ENCODE assay signal across 11 cellular contexts in the genomic region with DNA sequence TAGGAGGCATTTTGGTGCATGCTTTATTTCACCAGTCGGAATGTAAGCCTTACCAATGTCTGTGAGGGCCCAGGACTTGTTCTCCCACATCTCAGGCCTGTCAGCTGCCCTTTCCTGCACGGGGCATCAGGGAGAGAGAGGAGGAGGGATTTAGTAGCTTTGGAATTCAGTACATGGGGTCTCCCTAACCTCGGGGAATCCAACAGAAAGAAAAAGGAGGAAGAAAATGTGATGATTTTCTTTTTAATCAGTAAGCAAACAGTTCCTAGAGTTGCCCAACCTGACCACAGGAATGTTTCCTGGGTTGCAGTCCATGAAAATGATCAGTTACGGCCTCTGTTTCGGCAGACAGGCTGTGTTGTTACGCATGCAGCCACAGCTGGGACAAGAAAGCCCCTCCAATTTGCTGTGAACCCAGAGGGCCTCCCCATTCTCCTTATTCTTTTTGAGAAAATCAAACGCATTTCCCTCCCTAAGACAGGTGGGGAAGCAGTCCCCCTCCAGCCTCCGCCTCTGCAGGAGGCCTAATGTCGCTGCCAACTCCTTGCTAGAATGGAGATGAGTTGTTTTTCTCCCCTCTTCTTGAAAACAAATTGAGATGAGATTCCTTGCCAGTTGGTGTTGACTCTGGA. TPM values are rescaled to one million over a fixed set of nuclear protein-coding genes. Genes with fewer than 3 reads are reported as not detected.
DNase-seq lines count a peak whose midpoint lies in the region; ATAC-seq and TF ChIP-seq lines count a peak whose summit lies in the region.
"Had no signal": no experiment of that assay in that cellular context is flagged by ENCODE, and none has a peak within 500 bp of the region (broad histone marks: within the 10 kb centered on the region; RNA-seq: fewer than 3 reads in every experiment).

No MANE protein-coding gene starts in this region.

- no CpG with 5 or more reads among the region's 9 CpGs for WGBS in trophoblast cell (ENCODE audit: extremely low coverage, insufficient coverage, insufficient read length)

- peaks cover 12 to 22% of the 10 kb centered on the region in 2 experiments for H3K4me1 ChIP-seq in trophoblast cell (ENCODE audit: control insufficient read depth in 1 of 2, insufficient read depth in 2 of 2, low read length in 2 of 2)

- H2BK120ac ChIP-seq in trophoblast cell (ENCODE audit: insufficient read depth, low read length, poor library complexity): no peak overlapping the region

- ATAC-seq in GM19035 (IDR thresholded peaks at IDR 0.05; ENCODE audit: unreplicated experiment): no peak
- no peak for ATAC-seq in GM21619 (IDR thresholded peaks at IDR 0.05; ENCODE audit: unreplicated experiment)
- ATAC-seq in GM21447 (IDR thresholded peaks at IDR 0.05; ENCODE audit: unreplicated experiment): no peak
- ATAC-seq in GM18870 (IDR thresholded peaks at IDR 0.05; ENCODE audit: unreplicated experiment): no peak

- H3K18ac ChIP-seq in trophoblast cell (ENCODE audit: low read length): peak overlapping the region; percentile 25

- no peak overlapping the region for H3K9ac ChIP-seq in trophoblast cell (ENCODE audit: low read length)

- no peak overlapping the region for H4K12ac ChIP-seq in trophoblast cell (ENCODE audit: low read depth, low read length)

- H3K79me1 ChIP-seq in trophoblast cell (ENCODE audit: low read length): peaks cover 10% of the 10 kb centered on the region

- H3K36me3 ChIP-seq in trophoblast cell (ENCODE audit: control insufficient read depth in 1 of 2, insufficient read depth in 2 of 2, low read length in 2 of 2): peaks cover 0 to 2% of the 10 kb centered on the region in 2 experiments

- H2BK5ac ChIP-seq in trophoblast cell (ENCODE audit: low read depth, low read length, poor library complexity): no peak overlapping the region

- H3K23ac ChIP-seq in trophoblast cell (ENCODE audit: low read length): no peak overlapping the region

- H3K27me3 ChIP-seq in trophoblast cell (ENCODE audit: insufficient read depth, low read length): no peaks in the 10 kb centered on the region

- H2AK5ac ChIP-seq in trophoblast cell (ENCODE audit: low read length): no peak overlapping the region

- no peaks in the 10 kb centered on the region for H3K9me3 ChIP-seq in trophoblast cell (ENCODE audit: insufficient read depth, low read depth, low read length)

- H2AFZ ChIP-seq in trophoblast cell (ENCODE audit: insufficient read depth, low read length, poor library complexity): no peak overlapping the region

- H3K4me3 ChIP-seq in fibroblast of the aortic adventitia (ENCODE audit: low read depth, low read length): no peak overlapping the region
- no peak overlapping the region for H3K4me3 ChIP-seq in trophoblast cell (ENCODE audit: low read depth, low read length)

- H3K4me2 ChIP-seq in trophoblast cell (ENCODE audit: low read length): peak overlapping the region; percentile 4

- peak overlapping the region; percentile 67 for H3K27ac ChIP-seq in trophoblast cell (ENCODE audit: low read depth, low read length)

- no peak overlapping the region for H3K4ac ChIP-seq in trophoblast cell (ENCODE audit: low read depth, low read length)

- H4K8ac ChIP-seq in trophoblast cell (ENCODE audit: low read depth, low read length): peak overlapping the region; percentile 26

- H4K91ac ChIP-seq in trophoblast cell (ENCODE audit: low read depth, low read length): peak overlapping the region; percentile 13

- H3K14ac ChIP-seq in trophoblast cell (ENCODE audit: low read length): no peak overlapping the region

- no peak overlapping the region for H2BK12ac ChIP-seq in trophoblast cell (ENCODE audit: low read length)

- peaks cover 6% of the 10 kb centered on the region for H3K79me2 ChIP-seq in trophoblast cell (ENCODE audit: control insufficient read depth, insufficient read depth, low read length, poor library complexity)

- DNase-seq in GF-D8 (lab: John Stamatoyannopoulos, UW) (peak; percentile 60), RPMI7951 (ENCODE audit: low read depth) (peak; percentile 79), fibroblast of the aortic adventitia (ENCODE audit: low read depth) (peak; percentile 78), trophoblast cell (peak; percentile 58 to 85)
- DNase-seq: amygdala, retina, SW 1271 had no signal

- no peak for TF ChIP-seq CTCF in fibroblast of the aortic adventitia (IDR thresholded peaks at IDR 0.05; ENCODE audit: insufficient read depth, low read length)

RNA-seq across cellular contexts. Expression of a gene that starts 53.1 kb away (rescaled TPM):
- 11.3 and 11.5 TPM in 2 replicates for total RNA-seq in RPMI7951 (2014; rRNA removed; shearing (Covaris generic))
- 15.5 and 22.4 TPM in 2 replicates for total RNA-seq in fibroblast of the aortic adventitia (ENCODE audit: low replicate concordance)
- polyA plus RNA-seq in trophoblast cell (2013): 3.1 and 3.6 TPM in 2 replicates

RNA-seq across cellular contexts. Expression of a gene that starts 53.2 kb away (rescaled TPM):
- total RNA-seq in RPMI7951 (2014; rRNA removed; shearing (Covaris generic)): not detected in 2 replicates
- 2.1 TPM in 1 of 2 replicates, not detected in the other for total RNA-seq in fibroblast of the aortic adventitia (ENCODE audit: low replicate concordance)
- 212 and 221 TPM in 2 replicates for polyA plus RNA-seq in trophoblast cell (2013)
